Comparison of ENCODE assay signal across 24 cellular contexts in the genomic region with DNA sequence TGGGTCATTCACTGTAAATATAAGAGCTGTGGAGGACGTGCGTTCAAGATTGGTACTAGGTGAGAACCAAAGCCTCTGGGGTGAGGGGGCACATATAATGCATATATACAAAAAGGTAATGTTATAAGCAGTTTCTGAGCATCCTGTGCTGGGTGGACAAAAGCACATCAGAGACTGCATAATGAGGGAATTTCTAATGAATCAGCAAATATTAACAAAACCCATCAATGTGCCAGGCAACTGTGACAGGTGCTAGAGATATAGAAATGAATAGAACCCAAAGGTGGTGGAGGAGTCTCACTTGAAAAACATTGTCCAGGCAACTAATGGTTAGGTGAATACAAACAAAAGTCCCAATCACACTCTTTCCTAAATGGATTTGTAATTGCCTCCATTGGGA.
"Had no signal": no experiment of that assay in that cellular context is flagged by ENCODE, and none has a peak within 500 bp of the region (broad histone marks: within the 10 kb centered on the region; RNA-seq: fewer than 3 reads in every experiment).

No MANE protein-coding gene starts in this region.

- H3K4me1 ChIP-seq: esophagus muscularis mucosa, foreskin keratinocyte, heart right ventricle, left ventricle myocardium inferior, spleen, uterus had no signal

- ATAC-seq: activated CD8-positive, alpha-beta T cell treated with anti-CD3 and anti-CD28 coated beads for 36 hours; activated T-cell treated with anti-CD3 and anti-CD28 coated beads, Interleukin-2, amount 50 U/mL, for 4 hours; activated T-helper 17 cell treated with anti-CD3 and anti-CD28 coated beads, Interleukin-2, amount 50 U/mL, for 72 hours; foreskin keratinocyte; heart right ventricle; mucosa of descending colon; natural killer cell treated with Interleukin-12 subunit alpha and Interleukin-12 subunit beta and Interleukin-15 and Interleukin-18, amount 100 ng/mL, for 72 hours; right cardiac atrium; stimulated activated effector memory CD8-positive, alpha-beta T cell treated with anti-CD3 and anti-CD28 coated beads, Interleukin-12 subunit alpha, Interleukin-12 subunit beta, amount 100 ng/mL, for 72 hours had no signal

- H3K36me3 ChIP-seq: esophagus muscularis mucosa, heart right ventricle, left ventricle myocardium inferior, spleen, uterus had no signal

- DNase-seq: activated B cell treated with CpG ODN at 0.5 μM for 24 hours; activated CD4-positive, alpha-beta T cell treated with anti-CD3 and anti-CD28 coated beads, Interleukin-2, amount 50 U/mL, for 1 hour; activated CD8-positive, alpha-beta T cell treated with anti-CD3 and anti-CD28 coated beads for 36 hours; activated gamma-delta T cell treated with Interleukin-2 at 50 U/mL for 16 hours; activated naive CD4-positive, alpha-beta T cell treated with anti-CD3 and anti-CD28 coated beads, Interleukin-2, amount 50 U/mL, for 16 hours; activated T-cell treated with anti-CD3 and anti-CD28 coated beads, Interleukin-2, amount 50 U/mL, for 4 hours; amniotic stem cell; caudate nucleus; foreskin keratinocyte; heart right ventricle; left ventricle myocardium inferior; mucosa of descending colon; posterior cingulate gyrus; right cardiac atrium; spleen; stimulated activated CD4-positive, alpha-beta T cell treated with anti-CD3 and anti-CD28 coated beads, Interleukin-4, amount 100 ng/mL, for 1 hour; substantia nigra; uterus had no signal

- FAIRE-seq: astrocyte had no signal

- H3K4me3 ChIP-seq: esophagus muscularis mucosa, heart right ventricle, left ventricle myocardium inferior, lung, mucosa of descending colon, spleen, uterus had no signal

- H3K27ac ChIP-seq: esophagus muscularis mucosa, foreskin keratinocyte, heart right ventricle, left ventricle myocardium inferior, spleen, uterus had no signal

- H3K9me3 ChIP-seq: esophagus muscularis mucosa, left ventricle myocardium inferior, mucosa of descending colon, spleen, uterus had no signal

- H3K27me3 ChIP-seq: esophagus muscularis mucosa, foreskin keratinocyte, spleen, uterus had no signal
